19 cellular contexts compared by ENCODE assay signal in the genomic region with DNA sequence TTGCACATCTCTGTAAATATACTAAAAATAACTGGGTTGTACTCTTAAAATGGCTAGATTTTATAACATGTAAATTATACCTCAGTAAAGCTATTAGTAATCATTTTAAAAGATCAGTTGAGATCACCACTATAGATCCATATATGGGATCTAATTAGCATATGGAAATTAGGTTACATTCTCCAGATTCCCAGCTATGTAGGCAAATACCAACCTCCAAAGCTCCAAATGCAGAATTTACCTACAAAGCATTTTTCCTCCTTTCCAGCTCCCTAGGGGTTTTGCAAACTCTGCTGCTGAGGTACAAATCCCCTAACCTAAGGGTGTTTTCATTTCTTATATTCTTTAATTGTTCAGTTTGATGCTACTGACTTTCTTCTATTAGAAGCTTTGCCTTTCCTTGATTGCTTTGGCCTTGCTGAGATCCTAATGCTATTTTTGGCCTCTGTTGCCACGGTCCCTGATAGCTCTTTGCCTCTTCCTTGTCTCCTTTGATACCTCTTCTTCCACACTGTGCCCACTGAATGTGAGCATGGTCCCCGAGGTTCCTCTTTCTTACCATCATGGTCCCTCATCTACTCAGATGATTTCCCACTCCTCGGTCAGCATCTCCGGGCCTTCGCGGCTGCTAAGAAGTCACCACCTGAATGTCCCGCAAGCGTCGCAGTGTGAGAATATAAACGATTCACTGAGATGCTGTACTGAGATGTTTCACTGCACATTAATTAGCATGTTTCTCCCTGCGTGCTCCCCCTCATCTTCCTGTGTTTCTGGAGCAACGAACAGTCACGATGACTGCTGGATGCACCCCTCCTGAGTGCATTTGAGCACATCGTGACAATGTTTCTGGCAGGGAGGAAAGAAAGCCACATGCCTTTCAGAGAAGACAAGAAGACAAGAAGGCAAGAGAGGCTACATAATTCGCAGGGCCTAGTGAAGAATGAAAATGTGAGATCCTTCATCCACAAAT. TPM values are rescaled to one million over a fixed set of nuclear protein-coding genes. Genes with fewer than 3 reads are reported as not detected.
DNase-seq lines count a peak whose midpoint lies in the region; ATAC-seq, FAIRE-seq and TF ChIP-seq lines count a peak whose summit lies in the region.
"Had no signal": no experiment of that assay in that cellular context is flagged by ENCODE, and none has a peak within 500 bp of the region (broad histone marks: within the 10 kb centered on the region; RNA-seq: fewer than 3 reads in every experiment).

No MANE protein-coding gene starts in this region.

- no peak for FAIRE-seq in D721Med (lab: Jason Lieb, UNC)

- no peak for TF ChIP-seq CTCF in D721Med (IDR thresholded peaks at IDR 0.05; ENCODE audit: insufficient read depth, missing control alignments)

- DNase-seq in A172 (ENCODE audit: low spot score) = peak; percentile 1
- DNase-seq in ELR (ENCODE audit: low read depth) = peak; percentile 1
- DNase-seq in RKO (ENCODE audit: low spot score) = peak; percentile 10
- peak; percentile 2 for DNase-seq in kidney tubule cell (ENCODE audit: low spot score)
- DNase-seq in cerebellar nuclear complex (lab: John Stamatoyannopoulos, UW) = no peak
- DNase-seq in D721Med (ENCODE audit: insufficient read length, low spot score) = no peak
- DNase-seq: ACHN; CD4-positive, alpha-beta memory T cell; EL; IMR-90; NCI-H1092 treated with DMSO at 0.1 percent for 48 hours; NCI-H1694; NCI-H446; NCI-H748 treated with DMSO at 0.1 percent for 48 hours; Right ventricle myocardium superior; SK-N-SH had no signal

- no peak for ATAC-seq in GM18870 (IDR thresholded peaks at IDR 0.05; ENCODE audit: unreplicated experiment)
- ATAC-seq: HCT116 had no signal

RNA-seq across cellular contexts. Expression of gene ENPP6, which starts 23.8 kb away (rescaled TPM):
- total RNA-seq in A172 (2014; rRNA removed; shearing (Covaris generic)) = not detected in 2 replicates
- total RNA-seq: B cell; CD4-positive, alpha-beta memory T cell; IMR-90; Right ventricle myocardium superior had no signal

Comparison
In these comparisons a context has a peak if more than half of its experiments do, and no peak if none do; other contexts are left out.
1. DNase-seq: peak in A172 (single experiment), ELR (single experiment), RKO (single experiment) and kidney tubule cell (single experiment); none in cerebellar nuclear complex (0 of 2) and D721Med (single experiment).